20 cellular contexts compared by ENCODE assay signal in genomic region chr10:33229252-33229943, GRCh38.
DNase-seq lines count a peak whose midpoint lies in the region; ATAC-seq and TF ChIP-seq lines count a peak whose summit lies in the region.
"Had no signal": no experiment of that assay in that cellular context is flagged by ENCODE, and none has a peak within 500 bp of the region (broad histone marks: within the 10 kb centered on the region; RNA-seq: fewer than 3 reads in every experiment).

No MANE protein-coding gene starts in this region.

- TF ChIP-seq CTCF in esophagus muscularis mucosa (IDR thresholded peaks at IDR 0.05) (no peak), gastrocnemius medialis (IDR thresholded peaks at IDR 0.05 in 4 of 5, conservative IDR thresholded peaks at IDR 0.05 in 1 of 5) (no peak), Caco-2 (IDR thresholded peaks at IDR 0.05; ENCODE audit: insufficient read depth in 1 of 2, low read depth in 1 of 2, low read length in 1 of 2, severe bottlenecking in 1 of 2, unreplicated experiment in 1 of 2) (no peak)

- peaks cover 54% of the 10 kb centered on the region for H3K4me1 Mint-ChIP-seq in Caco-2 (ENCODE audit: low read depth, unreplicated experiment)
- H3K4me1 Mint-ChIP-seq: CD8-positive, alpha-beta memory T cell had no signal

- H3K36me3 Mint-ChIP-seq in Caco-2 (ENCODE audit: insufficient read depth, unreplicated experiment), result peaks cover 54% of the 10 kb centered on the region
- H3K36me3 Mint-ChIP-seq: activated naive CD8-positive, alpha-beta T cell treated with anti-CD3 and anti-CD28 coated beads for 36 hours had no signal

- WGBS in esophagus muscularis mucosa, result 80% methylated on average over 3 of the region's 3 CpGs

- TF ChIP-seq POLR2A in esophagus muscularis mucosa (IDR thresholded peaks at IDR 0.05; ENCODE audit: low read depth) (no peak), gastrocnemius medialis (IDR thresholded peaks at IDR 0.05) (no peak)

- no peak for TF ChIP-seq EP300 in esophagus muscularis mucosa (IDR thresholded peaks at IDR 0.05)

- H3K27ac ChIP-seq in esophagus muscularis mucosa (replicated peaks in 1 of 4) (no peak overlapping the region), gastrocnemius medialis (peak overlapping the region in 3 of 4 donors; percentile 4 to 19 (median 6))
- H3K27ac ChIP-seq: parathyroid adenoma, SJSA1 had no signal

- BruUV-seq in Caco-2 (replicated peaks; lab: Mats Ljungman, UMichigan), result no TSS peak

- H3K4me1 ChIP-seq in esophagus muscularis mucosa (peaks cover 11 to 51% (median 22%) of the 10 kb centered on the region in 4 donors), gastrocnemius medialis (peaks cover 0 to 18% of the 10 kb centered on the region in 2 donors), Caco-2 (peaks cover 61% of the 10 kb centered on the region)
- H3K4me1 ChIP-seq: parathyroid adenoma had no signal

- H3K27me3 Mint-ChIP-seq in Caco-2 (ENCODE audit: insufficient read depth, unreplicated experiment), result no peaks in the 10 kb centered on the region
- H3K27me3 Mint-ChIP-seq: activated T-cell treated with anti-CD3 and anti-CD28 coated beads, Interleukin-2, amount 50 U/mL, for 24 hours had no signal

- H3K9me3 Mint-ChIP-seq in Caco-2 (ENCODE audit: unreplicated experiment), result no peaks in the 10 kb centered on the region
- H3K9me3 Mint-ChIP-seq: activated naive CD8-positive, alpha-beta T cell treated with anti-CD3 and anti-CD28 coated beads for 36 hours; activated T-cell treated with anti-CD3 and anti-CD28 coated beads, Interleukin-2, amount 50 U/mL, for 24 hours; CD8-positive, alpha-beta memory T cell had no signal

- H3K4me3 ChIP-seq in esophagus muscularis mucosa, result no peak overlapping the region
- H3K4me3 ChIP-seq in gastrocnemius medialis, result no peak overlapping the region
- no peak overlapping the region for H3K4me3 ChIP-seq in Caco-2 (ENCODE audit: low read depth, low read length)
- H3K4me3 ChIP-seq: SJSA1 had no signal

- H3K4me3 Mint-ChIP-seq in Caco-2 (ENCODE audit: unreplicated experiment), result no peak overlapping the region
- H3K4me3 Mint-ChIP-seq: activated naive CD8-positive, alpha-beta T cell treated with anti-CD3 and anti-CD28 coated beads for 36 hours; activated T-cell treated with anti-CD3 and anti-CD28 coated beads, Interleukin-2, amount 50 U/mL, for 24 hours; CD8-positive, alpha-beta memory T cell had no signal

- H3K27me3 ChIP-seq in esophagus muscularis mucosa (no peaks in the 10 kb centered on the region), gastrocnemius medialis (no peaks in the 10 kb centered on the region), Caco-2 (replicated peaks; ENCODE audit: control insufficient read depth, insufficient read depth, low read length) (no peaks in the 10 kb centered on the region)
- H3K27me3 ChIP-seq: SJSA1 had no signal

- H3K36me3 ChIP-seq in esophagus muscularis mucosa, result peaks cover 13 to 24% (median 16%) of the 10 kb centered on the region in 4 donors
- H3K36me3 ChIP-seq in gastrocnemius medialis, result no peaks in the 10 kb centered on the region
- peaks cover 3% of the 10 kb centered on the region; the same call in 1 of the 2 replicates for H3K36me3 ChIP-seq in Caco-2 (ENCODE audit: control insufficient read depth, insufficient read depth, low read length)

- POLR2A ChIA-PET in Caco-2 (lab: Charles Lee), result no interaction called here

- DNase-seq in NCI-H345 (lab: John Stamatoyannopoulos, UW) (peak; percentile 3), NCI-H345 treated with DMSO at 0.1 percent for 48 hours (lab: John Stamatoyannopoulos, UW; ENCODE audit: unreplicated experiment) (no peak), RPMI7951 (ENCODE audit: low read depth) (peak; percentile 67), esophagus muscularis mucosa (ENCODE audit: extremely low spot score) (peak; percentile 10), gastrocnemius medialis (no peak), SHP77 (lab: John Stamatoyannopoulos, UW) (no peak), Caco-2 (no peak)
- DNase-seq: activated CD4-positive, alpha-beta T cell treated with anti-CD3 and anti-CD28 coated beads, Interleukin-2, amount 50 U/mL, for 4 hours; activated naive CD8-positive, alpha-beta T cell treated with anti-CD3 and anti-CD28 coated beads for 36 hours; activated T-cell treated with anti-CD3 and anti-CD28 coated beads, Interleukin-2, amount 50 U/mL, for 24 hours; CD8-positive, alpha-beta memory T cell; GDM1; glutamatergic neuron; islet precursor cell; NCI-H2171; stimulated activated naive CD4-positive, alpha-beta T cell treated with Interleukin-2 at 50 U/mL for 16 hours had no signal

- no peak overlapping the region for H3K27ac Mint-ChIP-seq in Caco-2 (ENCODE audit: unreplicated experiment)
- H3K27ac Mint-ChIP-seq: activated naive CD8-positive, alpha-beta T cell treated with anti-CD3 and anti-CD28 coated beads for 36 hours; activated T-cell treated with anti-CD3 and anti-CD28 coated beads, Interleukin-2, amount 50 U/mL, for 24 hours; CD8-positive, alpha-beta memory T cell had no signal

- ATAC-seq in gastrocnemius medialis (no peak), GM19395 (IDR thresholded peaks at IDR 0.05; ENCODE audit: unreplicated experiment) (no peak)
- ATAC-seq: HCT116 had no signal

- intact Hi-C loops in esophagus muscularis mucosa (cut with DNase I), result no loop called here
- intact Hi-C loops in gastrocnemius medialis (cut with DNase I; ENCODE audit: low total_unique reads), result no loop called here
- intact Hi-C loops in Caco-2 (cut with micrococcal nuclease; ENCODE audit: unreplicated experiment), result no loop called here

- in situ Hi-C loops in gastrocnemius medialis (cut with MboI; ENCODE audit: low sequenced_read_pairs in 4 of 4), result no loop called here

- no peaks in the 10 kb centered on the region for H3K9me3 ChIP-seq in esophagus muscularis mucosa
- H3K9me3 ChIP-seq in gastrocnemius medialis, result no peaks in the 10 kb centered on the region
- H3K9me3 ChIP-seq in Caco-2, result no peaks in the 10 kb centered on the region
- H3K9me3 ChIP-seq: SJSA1 had no signal

- CTCF ChIA-PET in Caco-2 (lab: Charles Lee), result no interaction called here

Comparison
In these comparisons a context has a peak if more than half of its experiments do, and no peak if none do; other contexts are left out.
1. DNase-seq: peak in NCI-H345 (single experiment), RPMI7951 (single experiment) and esophagus muscularis mucosa (single experiment); none in NCI-H345 treated with DMSO at 0.1 percent for 48 hours (single experiment), gastrocnemius medialis (0 of 2), SHP77 (0 of 2) and Caco-2 (0 of 2).
2. H3K27ac ChIP-seq: peak in gastrocnemius medialis (3 of 4); none in esophagus muscularis mucosa (0 of 4).